In genomic region chr16:85674828-85675227, GRCh38 we compare ENCODE assay signal across 11 cellular contexts. TPM values are rescaled to one million over a fixed set of nuclear protein-coding genes. Genes with fewer than 3 reads are reported as not detected.
DNase-seq lines count a peak whose midpoint lies in the region; ATAC-seq and TF ChIP-seq lines count a peak whose summit lies in the region.
"Had no signal": no experiment of that assay in that cellular context is flagged by ENCODE, and none has a peak within 500 bp of the region (broad histone marks: within the 10 kb centered on the region; RNA-seq: fewer than 3 reads in every experiment).

No MANE protein-coding gene starts in this region.

- peak overlapping the region; percentile 73 for H3K27ac ChIP-seq in MM.1S (ENCODE audit: low read length)
- H3K27ac ChIP-seq in colonic mucosa: peak overlapping the region; percentile 2
- no peak overlapping the region for H3K27ac ChIP-seq in WERI-Rb-1

- H4K20me1 ChIP-seq in MM.1S (ENCODE audit: insufficient read depth, low read length): no peaks in the 10 kb centered on the region

- TF ChIP-seq CTCF in MM.1S (IDR thresholded peaks at IDR 0.05; ENCODE audit: low read length) (no peak), colonic mucosa (IDR thresholded peaks at IDR 0.05) (no peak), WERI-Rb-1 (IDR thresholded peaks at IDR 0.05; ENCODE audit: low read depth, low read length) (no peak)

- peak in 1 of 2 donors; percentile 27 for ATAC-seq in activated naive CD4-positive, alpha-beta T cell treated with anti-CD3 and anti-CD28 coated beads, Interleukin-2, amount 50 U/mL, for 72 hours
- peak; percentile 42 for ATAC-seq in stimulated activated naive CD8-positive, alpha-beta T cell treated with anti-CD3 and anti-CD28 coated beads, Interleukin-15, amount 100 ng/mL, for 72 hours

- H3K4me3 ChIP-seq in MM.1S (ENCODE audit: low read length) (peak overlapping the region; percentile 17; the same call in 1 of the 2 replicates), colonic mucosa (no peak overlapping the region), WERI-Rb-1 (ENCODE audit: low read depth, low read length) (no peak overlapping the region)
- H3K4me3 ChIP-seq: tibial artery had no signal

- peaks cover 22% of the 10 kb centered on the region for H3F3A ChIP-seq in MM.1S (ENCODE audit: insufficient read depth, low read length)

- peaks cover 16% of the 10 kb centered on the region for H3K4me1 Mint-ChIP-seq in stimulated activated naive CD8-positive, alpha-beta T cell treated with anti-CD3 and anti-CD28 coated beads, Interleukin-15, amount 100 ng/mL, for 72 hours

- H3K27me3 Mint-ChIP-seq in stimulated activated naive CD8-positive, alpha-beta T cell treated with anti-CD3 and anti-CD28 coated beads, Interleukin-15, amount 100 ng/mL, for 72 hours: no peaks in the 10 kb centered on the region

- peak overlapping the region; percentile 16; the same call in 1 of the 2 replicates for H3K9ac ChIP-seq in MM.1S (ENCODE audit: low read length)
- no peak overlapping the region for H3K9ac ChIP-seq in colonic mucosa (ENCODE audit: low read depth in 2 of 2, low read length in 2 of 2)

- no peaks in the 10 kb centered on the region for H3K9me3 Mint-ChIP-seq in activated naive CD4-positive, alpha-beta T cell treated with anti-CD3 and anti-CD28 coated beads, Interleukin-2, amount 50 U/mL, for 72 hours
- no peaks in the 10 kb centered on the region for H3K9me3 Mint-ChIP-seq in stimulated activated naive CD8-positive, alpha-beta T cell treated with anti-CD3 and anti-CD28 coated beads, Interleukin-15, amount 100 ng/mL, for 72 hours

- H3K27me3 ChIP-seq in MM.1S (replicated peaks; ENCODE audit: insufficient read depth, low read length) (no peaks in the 10 kb centered on the region), colonic mucosa (no peaks in the 10 kb centered on the region), WERI-Rb-1 (ENCODE audit: insufficient read depth, low read depth, severe bottlenecking) (no peaks in the 10 kb centered on the region)
- H3K27me3 ChIP-seq: tibial artery had no signal

- no peak for DNase-seq in activated naive CD4-positive, alpha-beta T cell treated with anti-CD3 and anti-CD28 coated beads, Interleukin-2, amount 50 U/mL, for 72 hours (ENCODE audit: low spot score in 2 of 2)
- no peak for DNase-seq in activated naive CD4-positive, alpha-beta T cell treated with Interleukin-2 at 50 U/mL for 16 hours
- DNase-seq in MM.1S: peak; percentile 58
- DNase-seq in colonic mucosa: no peak
- DNase-seq in stimulated activated naive CD8-positive, alpha-beta T cell treated with anti-CD3 and anti-CD28 coated beads, Interleukin-15, amount 100 ng/mL, for 72 hours: no peak
- DNase-seq in WERI-Rb-1: no peak
- DNase-seq in SW 1271 (lab: John Stamatoyannopoulos, UW): no peak
- DNase-seq in stimulated activated CD4-positive, alpha-beta T cell treated with anti-CD3 and anti-CD28 coated beads, Interleukin-15, amount 100 ng/mL, for 24 hours: no peak
- DNase-seq: activated CD4-positive, CD25-positive, alpha-beta regulatory T cell; NCI-H1048; tibial artery had no signal

- H3K4me1 ChIP-seq in MM.1S (ENCODE audit: low read length) (peaks cover 36% of the 10 kb centered on the region), colonic mucosa (no peaks in the 10 kb centered on the region)

- intact Hi-C loops in colonic mucosa (cut with DNase I): loop anchor here (5.0 kb wide), 1 partner anchor 42 kb away; no protein-coding TSS in a partner anchor

- H3K79me2 ChIP-seq in MM.1S (ENCODE audit: low read length): peaks cover 12% of the 10 kb centered on the region; the same call in 1 of the 2 replicates

- no peaks in the 10 kb centered on the region for H3K9me3 ChIP-seq in MM.1S (replicated peaks; ENCODE audit: insufficient read depth, low read length)
- H3K9me3 ChIP-seq in colonic mucosa: no peaks in the 10 kb centered on the region
- H3K9me3 ChIP-seq in WERI-Rb-1 (ENCODE audit: severe bottlenecking): no peaks in the 10 kb centered on the region
- H3K9me3 ChIP-seq: tibial artery had no signal

- no peak overlapping the region for H3K4me3 Mint-ChIP-seq in stimulated activated naive CD8-positive, alpha-beta T cell treated with anti-CD3 and anti-CD28 coated beads, Interleukin-15, amount 100 ng/mL, for 72 hours

- H3K9me2 ChIP-seq in MM.1S (replicated peaks; ENCODE audit: insufficient read depth, low read length): no peaks in the 10 kb centered on the region

- H3K27ac Mint-ChIP-seq in activated naive CD4-positive, alpha-beta T cell treated with anti-CD3 and anti-CD28 coated beads, Interleukin-2, amount 50 U/mL, for 72 hours: peak overlapping the region; percentile 39 to 81
- H3K27ac Mint-ChIP-seq in stimulated activated naive CD8-positive, alpha-beta T cell treated with anti-CD3 and anti-CD28 coated beads, Interleukin-15, amount 100 ng/mL, for 72 hours: peak overlapping the region in 1 of 2 donors; percentile 57

- peak overlapping the region; percentile 74 for H3K4me2 ChIP-seq in MM.1S (ENCODE audit: low read depth, low read length)

- peaks cover 4 to 8% of the 10 kb centered on the region in 2 donors for H3K36me3 Mint-ChIP-seq in activated naive CD4-positive, alpha-beta T cell treated with anti-CD3 and anti-CD28 coated beads, Interleukin-2, amount 50 U/mL, for 72 hours

- no peaks in the 10 kb centered on the region for H3K36me3 ChIP-seq in MM.1S (replicated peaks; ENCODE audit: insufficient read depth, low read length)
- peaks cover 5% of the 10 kb centered on the region for H3K36me3 ChIP-seq in colonic mucosa
- H3K36me3 ChIP-seq in WERI-Rb-1: peaks cover 73% of the 10 kb centered on the region

- no peak overlapping the region for H2AFZ ChIP-seq in MM.1S (ENCODE audit: low read length)

RNA-seq across cellular contexts. Expression of gene GINS2, which starts 13.9 kb away (rescaled TPM):
- 10 to 100 TPM; 42.3 to 73.6 TPM for total RNA-seq in activated naive CD4-positive, alpha-beta T cell treated with anti-CD3 and anti-CD28 coated beads, Interleukin-2, amount 50 U/mL, for 72 hours
- total RNA-seq in colonic mucosa: 10 to 100 TPM in 1 of 2 donors, 1 to 10 TPM in 1; 6.1 to 39.9 TPM
